Comparison of ENCODE assay signal across 8 cellular contexts in genomic region chr17:79836952-79837887, GRCh38. TPM values are rescaled to one million over a fixed set of nuclear protein-coding genes. Genes with fewer than 3 reads are reported as not detected.
DNase-seq lines count a peak whose midpoint lies in the region; ATAC-seq and TF ChIP-seq lines count a peak whose summit lies in the region.

No MANE protein-coding gene starts in this region.

- in situ Hi-C loops in KBM-7 (cut with MboI; ENCODE audit: low pct_unique_long_range_greater_than_20kb, low sequenced_read_pairs), result no loop called here

- no peak for TF ChIP-seq CTCF in WI38 (IDR thresholded peaks at IDR 0.05; ENCODE audit: low read depth, low read length)
- TF ChIP-seq CTCF in natural killer cell (IDR thresholded peaks at IDR 0.05), result no peak

- peaks cover 14% of the 10 kb centered on the region for H3K36me3 Mint-ChIP-seq in activated CD4-positive, alpha-beta T cell treated with anti-CD3 and anti-CD28 coated beads for 36 hours (ENCODE audit: low read depth)
- H3K36me3 Mint-ChIP-seq in natural killer cell, result no peaks in the 10 kb centered on the region

- peak; percentile 18 for ATAC-seq in activated CD4-positive, alpha-beta T cell treated with anti-CD3 and anti-CD28 coated beads for 36 hours
- peak; percentile 36 to 56 (median 41) for ATAC-seq in natural killer cell

- peaks cover 45% of the 10 kb centered on the region for H3K4me1 Mint-ChIP-seq in activated CD4-positive, alpha-beta T cell treated with anti-CD3 and anti-CD28 coated beads for 36 hours
- peaks cover 31 to 52% of the 10 kb centered on the region in 2 donors for H3K4me1 Mint-ChIP-seq in natural killer cell

- CTCF ChIA-PET in activated CD4-positive, alpha-beta T cell treated with anti-CD3 and anti-CD28 coated beads for 36 hours (lab: Charles Lee), result interaction anchor here (0.9 to 1.6 kb wide), 5 partner anchors 27 to 155 kb away, joined by 3 to 6 read pairs (median 4); no protein-coding TSS in a partner anchor

- TF ChIP-seq POLR2A in erythroblast (IDR thresholded peaks at IDR 0.05; ENCODE audit: low read length), result no peak

- H3K9me3 Mint-ChIP-seq in activated CD4-positive, alpha-beta T cell treated with anti-CD3 and anti-CD28 coated beads for 36 hours (ENCODE audit: low read depth), result no peaks in the 10 kb centered on the region
- H3K9me3 Mint-ChIP-seq in natural killer cell, result no peaks in the 10 kb centered on the region

- peak overlapping the region; percentile 92 for H3K4me3 Mint-ChIP-seq in activated CD4-positive, alpha-beta T cell treated with anti-CD3 and anti-CD28 coated beads for 36 hours
- peak overlapping the region; percentile 94 for H3K4me3 Mint-ChIP-seq in natural killer cell

- POLR2A ChIA-PET in activated CD4-positive, alpha-beta T cell treated with anti-CD3 and anti-CD28 coated beads for 36 hours (lab: Charles Lee), result interaction anchor here (0.9 to 1.4 kb wide), 2 partner anchors 40 to 91 kb away, joined by 3 read pairs; partner anchors contain the start of gene CBX8

- intact Hi-C loops in activated CD4-positive, alpha-beta T cell treated with anti-CD3 and anti-CD28 coated beads for 36 hours (cut with DNase I, micrococcal nuclease), result loop anchor here (5.0 to 10.0 kb wide), 3 partner anchors 92 to 425 kb away; partner anchors contain the start of gene RNF213 (in 1 of the 2)
- intact Hi-C loops in natural killer cell (cut with micrococcal nuclease), result no loop called here

- H3K27me3 Mint-ChIP-seq in activated CD4-positive, alpha-beta T cell treated with anti-CD3 and anti-CD28 coated beads for 36 hours, result peaks cover 17% of the 10 kb centered on the region
- peaks cover 4 to 9% of the 10 kb centered on the region in 2 donors for H3K27me3 Mint-ChIP-seq in natural killer cell (ENCODE audit: low read depth in 2 of 2)

- DNase-seq in activated CD4-positive, alpha-beta T cell treated with anti-CD3 and anti-CD28 coated beads for 36 hours, result peak; percentile 84
- no peak for DNase-seq in activated CD4-positive, alpha-beta T cell treated with anti-CD3 and anti-CD28 coated beads for 4 hours
- DNase-seq in KBM-7, result peak; percentile 75
- peak; percentile 75 to 78 for DNase-seq in erythroblast (lab: John Stamatoyannopoulos, UW)
- DNase-seq in natural killer cell, result peak; percentile 72
- DNase-seq in T1000 (lab: John Stamatoyannopoulos, UW), result no peak
- no peak for DNase-seq in Ammon's horn (ENCODE audit: low spot score)

- H3K27ac Mint-ChIP-seq in activated CD4-positive, alpha-beta T cell treated with anti-CD3 and anti-CD28 coated beads for 36 hours, result no peak overlapping the region
- H3K27ac Mint-ChIP-seq in natural killer cell, result peak overlapping the region; percentile 87 to 96

- H3K4me3 ChIP-seq in WI38 (ENCODE audit: low read depth, low read length), result peak overlapping the region; percentile 80

RNA-seq across cellular contexts. Expression of gene CBX4, which starts 2.0 kb away (rescaled TPM):
- 10 to 100 TPM; 14.9 to 18.5 TPM for total RNA-seq in activated CD4-positive, alpha-beta T cell treated with anti-CD3 and anti-CD28 coated beads for 36 hours
- total RNA-seq in natural killer cell, result 100 to 1,000 TPM; 147 to 220 (median 217) TPM

RNA-seq across cellular contexts. Expression of gene CBX8, which starts 40.3 kb away (rescaled TPM):
- total RNA-seq in activated CD4-positive, alpha-beta T cell treated with anti-CD3 and anti-CD28 coated beads for 36 hours, result 1 to 10 TPM; 4.7 to 6.0 TPM
- 1 to 10 TPM; 4.0 to 6.4 (median 5.8) TPM for total RNA-seq in natural killer cell

RNA-seq across cellular contexts. Expression of gene CBX2, which starts 59.3 kb away (rescaled TPM):
- total RNA-seq in activated CD4-positive, alpha-beta T cell treated with anti-CD3 and anti-CD28 coated beads for 36 hours, result 1 to 10 TPM; 4.2 to 4.3 TPM
- total RNA-seq in natural killer cell, result 1 to 10 TPM in 1 of 3 donors, under 1 TPM in 1, not detected in 1; 0.18 to 1.3 TPM

Comparison
In these comparisons a context has a peak if more than half of its experiments do, and no peak if none do; other contexts are left out.
1. DNase-seq: peak in activated CD4-positive, alpha-beta T cell treated with anti-CD3 and anti-CD28 coated beads for 36 hours (single experiment), KBM-7 (single experiment), erythroblast (2 of 2) and natural killer cell (single experiment); none in activated CD4-positive, alpha-beta T cell treated with anti-CD3 and anti-CD28 coated beads for 4 hours (0 of 2), T1000 (single experiment) and Ammon's horn (single experiment).
2. RNA of gene CBX4, which starts 2.0 kb away (total RNA-seq): 147 to 220 TPM in natural killer cell; 14.9 to 18.5 TPM in activated CD4-positive, alpha-beta T cell treated with anti-CD3 and anti-CD28 coated beads for 36 hours; every median in the first group is over 4 times any median in the second.